Comparison of ENCODE assay signal across 12 cellular contexts in the genomic region with DNA sequence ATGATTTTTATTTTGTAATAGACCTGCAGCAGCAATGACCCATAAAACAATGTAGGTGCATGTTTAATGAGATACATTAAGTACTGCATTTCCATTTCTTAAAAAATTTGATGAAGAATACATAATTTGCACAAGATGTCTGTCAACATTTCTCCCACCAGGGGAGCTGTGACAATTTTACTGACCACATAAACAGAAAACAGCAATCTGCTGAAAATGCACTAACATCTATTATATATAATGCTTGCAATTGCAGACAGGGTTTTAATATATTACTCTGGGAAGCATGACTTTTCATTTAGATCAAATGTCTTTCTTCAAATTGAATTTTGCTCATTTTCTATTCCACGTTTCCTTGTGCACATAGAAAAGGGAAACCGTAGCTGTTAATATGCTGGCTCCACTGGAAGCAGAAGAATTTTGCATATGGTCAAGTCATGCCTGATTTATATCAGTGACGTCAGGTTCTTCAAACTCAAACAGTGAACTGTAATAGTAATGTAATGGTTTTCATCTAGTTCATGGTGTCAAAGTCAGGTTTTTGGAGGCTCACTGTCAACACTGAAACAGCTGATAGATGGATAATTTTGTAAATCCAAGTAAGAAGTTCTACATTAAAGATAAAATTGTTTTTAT.
DNase-seq lines count a peak whose midpoint lies in the region; ATAC-seq and TF ChIP-seq lines count a peak whose summit lies in the region.
"Had no signal": no experiment of that assay in that cellular context is flagged by ENCODE, and none has a peak within 500 bp of the region (broad histone marks: within the 10 kb centered on the region; RNA-seq: fewer than 3 reads in every experiment).

No MANE protein-coding gene starts in this region.

- H3K4me3 ChIP-seq in left ventricle myocardium inferior (no peak overlapping the region), RWPE2 (ENCODE audit: severe bottlenecking) (no peak overlapping the region), upper lobe of right lung (no peak overlapping the region), spleen (no peak overlapping the region)
- H3K4me3 ChIP-seq: transverse colon had no signal

- WGBS in spleen, 5 donors = 73 to 93% (median 79%) methylated on average over 3 of the region's 3 CpGs

- H3K27me3 ChIP-seq in left ventricle myocardium inferior (ENCODE audit: low read depth) = peaks cover 81% of the 10 kb centered on the region
- no peaks in the 10 kb centered on the region for H3K27me3 ChIP-seq in RWPE2 (ENCODE audit: insufficient read depth, poor library complexity, severe bottlenecking)
- peaks cover under 1% of the 10 kb centered on the region for H3K27me3 ChIP-seq in upper lobe of right lung
- H3K27me3 ChIP-seq in spleen (replicated peaks in 1 of 7) = peaks cover 0 to 28% (median 0%) of the 10 kb centered on the region in 7 donors

- no peaks in the 10 kb centered on the region for H3K36me3 ChIP-seq in left ventricle myocardium inferior
- no peaks in the 10 kb centered on the region for H3K36me3 ChIP-seq in RWPE2 (ENCODE audit: low read depth)
- no peaks in the 10 kb centered on the region for H3K36me3 ChIP-seq in upper lobe of right lung
- no peaks in the 10 kb centered on the region for H3K36me3 ChIP-seq in spleen
- H3K36me3 ChIP-seq: transverse colon had no signal

- TF ChIP-seq POLR2A in GM18505 (IDR thresholded peaks at IDR 0.05; ENCODE audit: borderline replicate concordance, extremely low read depth, insufficient read depth, insufficient read length) = no peak
- TF ChIP-seq POLR2A in spleen (IDR thresholded peaks at IDR 0.05) = no peak

- ATAC-seq in Right ventricle myocardium inferior = no peak
- no peak; the same call in 2 of the 3 replicates for ATAC-seq in RWPE2 (ENCODE audit: low read depth)
- ATAC-seq in upper lobe of right lung = no peak
- no peak for ATAC-seq in GM18505 (IDR thresholded peaks at IDR 0.05; ENCODE audit: unreplicated experiment)
- ATAC-seq: sciatic nerve had no signal

- no peaks in the 10 kb centered on the region for H3K4me1 ChIP-seq in left ventricle myocardium inferior
- H3K4me1 ChIP-seq in RWPE2 (ENCODE audit: insufficient read depth, poor library complexity, severe bottlenecking) = no peaks in the 10 kb centered on the region
- no peaks in the 10 kb centered on the region for H3K4me1 ChIP-seq in upper lobe of right lung
- H3K4me1 ChIP-seq in spleen = no peaks in the 10 kb centered on the region
- H3K4me1 ChIP-seq: transverse colon had no signal

- intact Hi-C loops in left ventricle myocardium inferior (cut with micrococcal nuclease) (no loop called here), Right ventricle myocardium inferior (cut with DNase I) (no loop called here), upper lobe of right lung (cut with DNase I) (no loop called here), spleen (cut with DNase I; ENCODE audit: low total_unique reads) (no loop called here)

- H3K9me3 ChIP-seq in left ventricle myocardium inferior (replicated peaks) = no peaks in the 10 kb centered on the region
- H3K9me3 ChIP-seq in RWPE2 (ENCODE audit: severe bottlenecking) = no peaks in the 10 kb centered on the region
- H3K9me3 ChIP-seq in upper lobe of right lung = no peaks in the 10 kb centered on the region
- H3K9me3 ChIP-seq in spleen = no peaks in the 10 kb centered on the region
- H3K9me3 ChIP-seq: transverse colon had no signal

- H3K27ac ChIP-seq in left ventricle myocardium inferior (replicated peaks) (no peak overlapping the region), RWPE2 (ENCODE audit: poor library complexity, severe bottlenecking) (no peak overlapping the region), upper lobe of right lung (no peak overlapping the region), spleen (no peak overlapping the region)
- H3K27ac ChIP-seq: transverse colon had no signal

- TF ChIP-seq CTCF in left ventricle myocardium inferior (IDR thresholded peaks at IDR 0.05; ENCODE audit: borderline replicate concordance) (peak; percentile 36), RWPE2 (IDR thresholded peaks at IDR 0.05; ENCODE audit: poor library complexity, severe bottlenecking) (peak; percentile 76), upper lobe of right lung (IDR thresholded peaks at IDR 0.05) (peak; percentile 37), spleen (IDR thresholded peaks at IDR 0.05 in 8 of 11, conservative IDR thresholded peaks at IDR 0.05 in 3 of 11) (peak in 2 of 11 experiments; percentile 10 to 17), GM10266 (IDR thresholded peaks at IDR 0.05; ENCODE audit: control insufficient read depth, insufficient read depth, low read depth, missing control alignments) (no peak)

- DNase-seq in left ventricle myocardium inferior (no peak), Right ventricle myocardium inferior (ENCODE audit: missing footprints) (no peak), RWPE2 (ENCODE audit: low spot score) (no peak), fibroblast of peridontal ligament (ENCODE audit: extremely low read depth) (peak; percentile 30), upper lobe of right lung (no peak), spleen (no peak), GM10266 (ENCODE audit: extremely low spot score) (no peak)
- DNase-seq: activated CD8-positive, alpha-beta memory T cell treated with anti-CD3 and anti-CD28 coated beads for 24 hours; effector CD4-positive, alpha-beta T cell; transverse colon had no signal
